In the genomic region with DNA sequence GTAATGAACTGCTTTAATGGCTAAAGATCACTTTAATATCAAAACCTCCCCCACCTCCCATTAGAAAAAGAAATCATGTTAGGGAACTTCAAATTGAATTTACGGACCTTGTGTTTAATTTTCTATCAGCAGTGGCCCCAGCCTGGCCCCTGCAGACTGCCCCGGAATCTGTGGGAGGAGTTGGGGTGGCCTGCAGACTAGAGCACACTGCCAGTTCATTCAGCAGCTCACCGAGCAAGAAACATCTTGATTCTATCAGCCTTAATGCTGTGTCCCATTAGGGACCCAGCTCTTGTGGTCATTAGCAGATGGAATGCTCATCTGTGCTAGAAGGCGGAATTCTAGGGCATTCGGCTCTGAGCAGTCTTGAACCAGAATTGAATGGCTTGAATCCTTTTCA, we compare ENCODE assay signal across 17 cellular contexts. TPM values are rescaled to one million over a fixed set of nuclear protein-coding genes. Genes with fewer than 3 reads are reported as not detected.
DNase-seq lines count a peak whose midpoint lies in the region; ATAC-seq and TF ChIP-seq lines count a peak whose summit lies in the region.
"Had no signal": no experiment of that assay in that cellular context is flagged by ENCODE, and none has a peak within 500 bp of the region (broad histone marks: within the 10 kb centered on the region; RNA-seq: fewer than 3 reads in every experiment).

No MANE protein-coding gene starts in this region.

- no peak overlapping the region for H3K4me3 Mint-ChIP-seq in endodermal cell
- H3K4me3 Mint-ChIP-seq in nephron: peak overlapping the region; percentile 25 to 63 (median 54)
- H3K4me3 Mint-ChIP-seq: activated T-helper 17 cell treated with anti-CD3 and anti-CD28 coated beads, Interleukin-2, amount 50 U/mL, for 72 hours; effector memory CD8-positive, alpha-beta T cell had no signal

- TF ChIP-seq POLR2A in uterus (IDR thresholded peaks at IDR 0.05): no peak

- TF ChIP-seq CTCF in heart right ventricle (IDR thresholded peaks at IDR 0.05) (no peak), endodermal cell (conservative IDR thresholded peaks at IDR 0.05) (no peak), nephron (IDR thresholded peaks at IDR 0.05; ENCODE audit: unreplicated experiment in 3 of 3) (no peak), uterus (IDR thresholded peaks at IDR 0.05) (no peak)

- H3K9me3 Mint-ChIP-seq in endodermal cell: no peaks in the 10 kb centered on the region
- no peaks in the 10 kb centered on the region for H3K9me3 Mint-ChIP-seq in nephron
- H3K9me3 Mint-ChIP-seq: activated T-helper 17 cell treated with anti-CD3 and anti-CD28 coated beads, Interleukin-2, amount 50 U/mL, for 72 hours; effector memory CD8-positive, alpha-beta T cell had no signal

- H3K27ac ChIP-seq in heart right ventricle (peak overlapping the region in 2 of 10 donors; percentile 10 to 20), right cardiac atrium (ENCODE audit: low read length) (no peak overlapping the region), endodermal cell (ENCODE audit: low read depth, low read length) (no peak overlapping the region), uterus (peak overlapping the region; percentile 86 to 89)

- H3K27me3 ChIP-seq in heart right ventricle: no peaks in the 10 kb centered on the region
- H3K27me3 ChIP-seq in right cardiac atrium (ENCODE audit: control insufficient read depth, insufficient read depth): no peaks in the 10 kb centered on the region
- no peaks in the 10 kb centered on the region for H3K27me3 ChIP-seq in endodermal cell (ENCODE audit: control insufficient read depth, insufficient read depth, low read length, poor library complexity, severe bottlenecking)
- no peaks in the 10 kb centered on the region for H3K27me3 ChIP-seq in uterus

- WGBS in heart right ventricle, 2 donors: 56 to 64% methylated on average over 5 of the region's 5 CpGs
- 59% methylated on average over 5 of the region's 5 CpGs for WGBS in right cardiac atrium
- 89 to 92% methylated on average over 4 to 5 of the region's 5 CpGs for WGBS in endodermal cell (ENCODE audit: insufficient coverage in 1 of 2, insufficient read length in 1 of 2), 2 experiments

- H3K9me3 ChIP-seq in heart right ventricle: no peaks in the 10 kb centered on the region
- no peaks in the 10 kb centered on the region for H3K9me3 ChIP-seq in right cardiac atrium (ENCODE audit: control insufficient read depth, low read length)
- H3K9me3 ChIP-seq in endodermal cell (ENCODE audit: control insufficient read depth, low read length): no peaks in the 10 kb centered on the region
- no peaks in the 10 kb centered on the region for H3K9me3 ChIP-seq in uterus

- intact Hi-C loops in heart right ventricle (cut with DNase I): no loop called here
- intact Hi-C loops in right cardiac atrium (cut with DNase I): no loop called here
- intact Hi-C loops in uterus (cut with DNase I; ENCODE audit: low total_unique reads): loop anchor here (5.0 kb wide), 1 partner anchor 50 kb away; no protein-coding TSS in a partner anchor

- no peak overlapping the region for H3K4me3 ChIP-seq in heart right ventricle
- no peak overlapping the region for H3K4me3 ChIP-seq in right cardiac atrium (ENCODE audit: low read length)
- H3K4me3 ChIP-seq in endodermal cell (ENCODE audit: low read length): no peak overlapping the region
- H3K4me3 ChIP-seq in uterus: no peak overlapping the region

- H3K27ac Mint-ChIP-seq in endodermal cell: peak overlapping the region; percentile 65
- H3K27ac Mint-ChIP-seq in nephron: peak overlapping the region; percentile 94 to 98 (median 95)
- H3K27ac Mint-ChIP-seq: activated T-helper 17 cell treated with anti-CD3 and anti-CD28 coated beads, Interleukin-2, amount 50 U/mL, for 72 hours had no signal

- DNase-seq in heart right ventricle: no peak
- DNase-seq in right cardiac atrium: no peak
- no peak for DNase-seq in endodermal cell
- peak in 1 of 2 donors; percentile 44 for DNase-seq in uterus
- no peak for DNase-seq in NOMO-1 treated with dmso at 0.1 percent for 144 hours (lab: John Stamatoyannopoulos, UW; ENCODE audit: unreplicated experiment)
- DNase-seq: ACHN; activated CD4-positive, alpha-beta T cell treated with anti-CD3 and anti-CD28 coated beads, Interleukin-2, amount 50 U/mL, for 48 hours; effector memory CD8-positive, alpha-beta T cell; left cardiac atrium; NCI-H1048; NCI-H226; PC-3; T-helper 9 cell had no signal

- H3K4me1 ChIP-seq in heart right ventricle: peaks cover 0 to 84% (median 43%) of the 10 kb centered on the region in 9 donors
- H3K4me1 ChIP-seq in right cardiac atrium (ENCODE audit: control insufficient read depth, insufficient read depth, low read length): peaks cover 9% of the 10 kb centered on the region
- H3K4me1 ChIP-seq in endodermal cell (ENCODE audit: control insufficient read depth, insufficient read depth, low read length): peaks cover 34% of the 10 kb centered on the region
- H3K4me1 ChIP-seq in uterus: peaks cover 8 to 14% of the 10 kb centered on the region in 2 donors

- H3K4me1 Mint-ChIP-seq in endodermal cell (peaks cover 69% of the 10 kb centered on the region), nephron (peaks cover 79% of the 10 kb centered on the region)

- peaks cover 14% of the 10 kb centered on the region for H3K36me3 Mint-ChIP-seq in endodermal cell (ENCODE audit: low read depth)
- peaks cover 4% of the 10 kb centered on the region for H3K36me3 Mint-ChIP-seq in nephron (ENCODE audit: low read depth)

- H3K36me3 ChIP-seq in heart right ventricle: no peaks in the 10 kb centered on the region
- H3K36me3 ChIP-seq in endodermal cell (ENCODE audit: control insufficient read depth, insufficient read depth, low read length): peaks cover 43% of the 10 kb centered on the region
- no peaks in the 10 kb centered on the region for H3K36me3 ChIP-seq in uterus

- no peak overlapping the region for H3K9ac ChIP-seq in endodermal cell (ENCODE audit: extremely low read depth, low read length, poor library complexity, severe bottlenecking)

- peak in 7 of 8 donors; percentile 14 to 50 (median 26) for ATAC-seq in heart right ventricle
- no peak for ATAC-seq in right cardiac atrium
- no peak for ATAC-seq in HG03342 (IDR thresholded peaks at IDR 0.05; ENCODE audit: unreplicated experiment)
- no peak for ATAC-seq in GM21619 (IDR thresholded peaks at IDR 0.05; ENCODE audit: unreplicated experiment)
- ATAC-seq: activated T-helper 17 cell treated with anti-CD3 and anti-CD28 coated beads, Interleukin-2, amount 50 U/mL, for 72 hours; effector memory CD8-positive, alpha-beta T cell; PC-3 had no signal

- H3K27me3 Mint-ChIP-seq in endodermal cell (ENCODE audit: insufficient read depth) (no peaks in the 10 kb centered on the region), nephron (ENCODE audit: low read depth) (no peaks in the 10 kb centered on the region)
- H3K27me3 Mint-ChIP-seq: activated T-helper 17 cell treated with anti-CD3 and anti-CD28 coated beads, Interleukin-2, amount 50 U/mL, for 72 hours; effector memory CD8-positive, alpha-beta T cell had no signal

RNA-seq across cellular contexts. Expression of gene FLNB, which starts 54.2 kb away (rescaled TPM):
- total RNA-seq in heart right ventricle: 10 to 100 TPM; 27.4 to 61.8 (median 38.6) TPM
- 10 to 100 TPM; 35.0 to 65.3 TPM for polyA plus RNA-seq in heart right ventricle
- 10 to 100 TPM; 22.9 to 44.9 (median 29.0) TPM for total RNA-seq in right cardiac atrium
- 36.9 TPM for polyA plus RNA-seq in right cardiac atrium
- total RNA-seq in endodermal cell: 100 to 1,000 TPM; 212 to 221 TPM
- 86.0 TPM for polyA plus RNA-seq in endodermal cell (2013, experiment 1 of 2)
- polyA plus RNA-seq in endodermal cell (2013, experiment 2 of 2): 96.0 TPM
- 100 to 1,000 TPM in 3 of 4 donors, 10 to 100 TPM in 1; 52.4 to 283 (median 148) TPM for total RNA-seq in uterus

Comparison
In these comparisons a context has a peak if more than half of its experiments do, and no peak if none do; other contexts are left out.
1. ATAC-seq: peak in heart right ventricle (7 of 8); none in right cardiac atrium (0 of 2), HG03342 (single experiment) and GM21619 (single experiment).
2. H3K27ac ChIP-seq: peak in uterus (2 of 2); none in right cardiac atrium (single experiment) and endodermal cell (single experiment).